15 cellular contexts compared by ENCODE assay signal in the genomic region with DNA sequence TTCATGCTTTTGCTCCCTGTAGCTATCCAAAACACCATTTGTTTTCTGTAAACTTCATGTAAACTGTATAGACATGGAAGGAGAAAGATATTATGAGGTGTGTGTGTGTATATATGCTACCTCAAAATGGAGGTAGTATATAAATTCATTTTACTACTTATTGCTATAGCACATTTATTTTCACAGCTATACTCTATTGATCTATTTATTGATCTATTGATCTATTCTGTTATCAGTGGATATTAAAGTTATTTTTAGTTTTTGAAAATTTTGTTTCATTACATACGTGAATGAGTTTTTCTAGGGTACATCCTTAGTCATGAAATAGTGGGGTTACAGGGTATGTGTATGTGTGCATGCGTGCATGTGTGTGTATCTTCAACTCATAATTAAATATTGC. TPM values are rescaled to one million over a fixed set of nuclear protein-coding genes. Genes with fewer than 3 reads are reported as not detected.
DNase-seq lines count a peak whose midpoint lies in the region; ATAC-seq and TF ChIP-seq lines count a peak whose summit lies in the region.
"Had no signal": no experiment of that assay in that cellular context is flagged by ENCODE, and none has a peak within 500 bp of the region (broad histone marks: within the 10 kb centered on the region; RNA-seq: fewer than 3 reads in every experiment).

No MANE protein-coding gene starts in this region.

- H3K27ac ChIP-seq in DND-41 (ENCODE audit: low read length) (no peak overlapping the region), urinary bladder (ENCODE audit: low read depth) (peak overlapping the region; percentile 41), hepatocyte (no peak overlapping the region)
- H3K27ac ChIP-seq: BLaER1 had no signal

- H2AFZ ChIP-seq in DND-41 (ENCODE audit: low read depth, low read length) (no peak overlapping the region), hepatocyte (no peak overlapping the region)

- no peak for ATAC-seq in DND-41 (ENCODE audit: insufficient read depth, low read depth)

- no peaks in the 10 kb centered on the region for H3K9me2 ChIP-seq in hepatocyte (replicated peaks; ENCODE audit: insufficient read depth)

- H3K4me1 ChIP-seq in DND-41 (ENCODE audit: insufficient read depth, low read length): peaks cover 36% of the 10 kb centered on the region
- H3K4me1 ChIP-seq in urinary bladder (ENCODE audit: insufficient read depth): no peaks in the 10 kb centered on the region
- peaks cover 7% of the 10 kb centered on the region for H3K4me1 ChIP-seq in hepatocyte (ENCODE audit: insufficient read depth)
- H3K4me1 ChIP-seq: Caco-2 had no signal

- H3K36me3 ChIP-seq in DND-41 (ENCODE audit: insufficient read depth, low read length): peaks cover 36% of the 10 kb centered on the region
- no peaks in the 10 kb centered on the region for H3K36me3 ChIP-seq in urinary bladder (ENCODE audit: insufficient read depth)
- H3K36me3 ChIP-seq in hepatocyte (replicated peaks; ENCODE audit: insufficient read depth, low read depth): no peaks in the 10 kb centered on the region

- H3K27ac Mint-ChIP-seq in activated CD4-positive, alpha-beta memory T cell treated with anti-CD3 and anti-CD28 coated beads for 36 hours: peak overlapping the region; percentile 23
- no peak overlapping the region for H3K27ac Mint-ChIP-seq in activated CD4-positive, alpha-beta memory T cell treated with anti-CD3 and anti-CD28 coated beads, Interleukin-2, amount 10 ng/mL, durations not matched to agents 7 days and 5 days
- H3K27ac Mint-ChIP-seq in activated T-helper 1 cell treated with anti-CD3 and anti-CD28 coated beads, Interleukin-12 subunit alpha, Interleukin-12 subunit beta, Interleukin-2, Interleukin-4 antibody, amounts not matched to agents 30 ng/mL and 10 ng/mL and 1 ng/mL, durations not matched to agents 14 hours and 24 hours and 36 hours: peak overlapping the region; percentile 71
- H3K27ac Mint-ChIP-seq: H9 had no signal

- no peaks in the 10 kb centered on the region for H3K9me3 Mint-ChIP-seq in activated CD4-positive, alpha-beta memory T cell treated with anti-CD3 and anti-CD28 coated beads for 36 hours
- no peaks in the 10 kb centered on the region for H3K9me3 Mint-ChIP-seq in activated CD4-positive, alpha-beta memory T cell treated with anti-CD3 and anti-CD28 coated beads, Interleukin-2, amount 10 ng/mL, durations not matched to agents 7 days and 5 days
- H3K9me3 Mint-ChIP-seq in activated T-helper 1 cell treated with anti-CD3 and anti-CD28 coated beads, Interleukin-12 subunit alpha, Interleukin-12 subunit beta, Interleukin-2, Interleukin-4 antibody, amounts not matched to agents 30 ng/mL and 10 ng/mL and 1 ng/mL, durations not matched to agents 14 hours and 24 hours and 36 hours: peaks cover 1% of the 10 kb centered on the region
- H3K9me3 Mint-ChIP-seq: CD8-positive, alpha-beta memory T cell had no signal

- no peak overlapping the region for H3K4me3 ChIP-seq in DND-41 (ENCODE audit: low read depth in 1 of 2, low read length in 2 of 2)
- no peak overlapping the region for H3K4me3 ChIP-seq in urinary bladder (ENCODE audit: low read depth, low read length)
- H3K4me3 ChIP-seq in hepatocyte: no peak overlapping the region
- H3K4me3 ChIP-seq: BLaER1 had no signal

- H3K27me3 ChIP-seq in DND-41 (ENCODE audit: insufficient read depth, low read length, poor library complexity) (no peaks in the 10 kb centered on the region), hepatocyte (no peaks in the 10 kb centered on the region)
- H3K27me3 ChIP-seq: BLaER1 had no signal

- H3K27me3 Mint-ChIP-seq in activated CD4-positive, alpha-beta memory T cell treated with anti-CD3 and anti-CD28 coated beads for 36 hours: no peaks in the 10 kb centered on the region
- no peaks in the 10 kb centered on the region for H3K27me3 Mint-ChIP-seq in activated CD4-positive, alpha-beta memory T cell treated with anti-CD3 and anti-CD28 coated beads, Interleukin-2, amount 10 ng/mL, durations not matched to agents 7 days and 5 days
- H3K27me3 Mint-ChIP-seq in activated T-helper 1 cell treated with anti-CD3 and anti-CD28 coated beads, Interleukin-12 subunit alpha, Interleukin-12 subunit beta, Interleukin-2, Interleukin-4 antibody, amounts not matched to agents 30 ng/mL and 10 ng/mL and 1 ng/mL, durations not matched to agents 14 hours and 24 hours and 36 hours (ENCODE audit: insufficient read depth): no peaks in the 10 kb centered on the region
- H3K27me3 Mint-ChIP-seq: CD8-positive, alpha-beta memory T cell had no signal

- DNase-seq in activated CD4-positive, alpha-beta memory T cell treated with anti-CD3 and anti-CD28 coated beads for 36 hours: no peak
- DNase-seq in activated CD4-positive, alpha-beta memory T cell treated with anti-CD3 and anti-CD28 coated beads, Interleukin-2, amount 10 ng/mL, durations not matched to agents 7 days and 5 days: no peak
- DNase-seq in DND-41 (no peak), cerebellar nuclear complex (lab: John Stamatoyannopoulos, UW) (no peak), hepatocyte (ENCODE audit: low spot score) (no peak)
- no peak for DNase-seq in activated T-helper 1 cell treated with anti-CD3 and anti-CD28 coated beads, Interleukin-12 subunit alpha, Interleukin-12 subunit beta, Interleukin-2, Interleukin-4 antibody, amounts not matched to agents 30 ng/mL and 10 ng/mL and 1 ng/mL, durations not matched to agents 14 hours and 24 hours and 36 hours (ENCODE audit: low spot score)
- DNase-seq: 8988T; AML-193; Caco-2; CD8-positive, alpha-beta memory T cell; GF-D8; GOT3; H9 had no signal

- CTCF ChIA-PET in activated CD4-positive, alpha-beta memory T cell treated with anti-CD3 and anti-CD28 coated beads for 36 hours (lab: Charles Lee): interaction anchor here (1.4 to 1.5 kb wide), 2 partner anchors 16 to 97 kb away, joined by 5 to 6 read pairs; a partner anchor contains a TSS
- CTCF ChIA-PET in activated CD4-positive, alpha-beta memory T cell treated with anti-CD3 and anti-CD28 coated beads, Interleukin-2, amount 10 ng/mL, durations not matched to agents 7 days and 5 days (lab: Charles Lee): interaction anchor here (0.6 kb wide), 1 partner anchor 162 kb away, joined by 4 read pairs; no protein-coding TSS in a partner anchor

- H3K79me2 ChIP-seq in DND-41 (ENCODE audit: insufficient read depth, low read length): peaks cover 100% of the 10 kb centered on the region
- peaks cover 100% of the 10 kb centered on the region for H3K79me2 ChIP-seq in hepatocyte

- H3K9ac ChIP-seq in DND-41 (ENCODE audit: low read depth, low read length): no peak overlapping the region
- H3K9ac ChIP-seq: BLaER1 had no signal

- H3K4me1 Mint-ChIP-seq in activated CD4-positive, alpha-beta memory T cell treated with anti-CD3 and anti-CD28 coated beads for 36 hours (ENCODE audit: low read depth): peaks cover 49% of the 10 kb centered on the region
- peaks cover 41% of the 10 kb centered on the region for H3K4me1 Mint-ChIP-seq in activated CD4-positive, alpha-beta memory T cell treated with anti-CD3 and anti-CD28 coated beads, Interleukin-2, amount 10 ng/mL, durations not matched to agents 7 days and 5 days
- H3K4me1 Mint-ChIP-seq in activated T-helper 1 cell treated with anti-CD3 and anti-CD28 coated beads, Interleukin-12 subunit alpha, Interleukin-12 subunit beta, Interleukin-2, Interleukin-4 antibody, amounts not matched to agents 30 ng/mL and 10 ng/mL and 1 ng/mL, durations not matched to agents 14 hours and 24 hours and 36 hours (ENCODE audit: low read depth): peaks cover 66% of the 10 kb centered on the region

- peaks cover 1% of the 10 kb centered on the region for H3K36me3 Mint-ChIP-seq in activated CD4-positive, alpha-beta memory T cell treated with anti-CD3 and anti-CD28 coated beads for 36 hours
- peaks cover under 1% of the 10 kb centered on the region for H3K36me3 Mint-ChIP-seq in activated CD4-positive, alpha-beta memory T cell treated with anti-CD3 and anti-CD28 coated beads, Interleukin-2, amount 10 ng/mL, durations not matched to agents 7 days and 5 days (ENCODE audit: low read depth)
- peaks cover 22% of the 10 kb centered on the region for H3K36me3 Mint-ChIP-seq in activated T-helper 1 cell treated with anti-CD3 and anti-CD28 coated beads, Interleukin-12 subunit alpha, Interleukin-12 subunit beta, Interleukin-2, Interleukin-4 antibody, amounts not matched to agents 30 ng/mL and 10 ng/mL and 1 ng/mL, durations not matched to agents 14 hours and 24 hours and 36 hours (ENCODE audit: low read depth)

- H3K4me2 ChIP-seq in DND-41 (ENCODE audit: insufficient read depth, low read length) (0 out of 2 replicates have a peak overlapping the region, but pooled peaks have one; percentile 0), hepatocyte (no peak overlapping the region)
- H3K4me2 ChIP-seq: BLaER1 had no signal

- H3K9me3 ChIP-seq in DND-41 (ENCODE audit: insufficient read depth, low read length, severe bottlenecking): peaks cover under 1% of the 10 kb centered on the region
- no peaks in the 10 kb centered on the region for H3K9me3 ChIP-seq in hepatocyte (ENCODE audit: low read depth)
- H3K9me3 ChIP-seq: Caco-2 had no signal

- H4K20me1 ChIP-seq in DND-41 (ENCODE audit: insufficient read depth, low read length) (peaks cover 58% of the 10 kb centered on the region), hepatocyte (ENCODE audit: insufficient read depth, poor library complexity, severe bottlenecking) (peaks cover 20% of the 10 kb centered on the region)

- TF ChIP-seq CTCF in DND-41 (IDR thresholded peaks at IDR 0.05; ENCODE audit: borderline replicate concordance, extremely low read depth, low read length, poor library complexity, severe bottlenecking) (no peak), hepatocyte (IDR thresholded peaks at IDR 0.05; ENCODE audit: poor library complexity) (no peak)

- H3K4me3 Mint-ChIP-seq in activated CD4-positive, alpha-beta memory T cell treated with anti-CD3 and anti-CD28 coated beads for 36 hours: no peak overlapping the region
- no peak overlapping the region for H3K4me3 Mint-ChIP-seq in activated CD4-positive, alpha-beta memory T cell treated with anti-CD3 and anti-CD28 coated beads, Interleukin-2, amount 10 ng/mL, durations not matched to agents 7 days and 5 days
- no peak overlapping the region for H3K4me3 Mint-ChIP-seq in activated T-helper 1 cell treated with anti-CD3 and anti-CD28 coated beads, Interleukin-12 subunit alpha, Interleukin-12 subunit beta, Interleukin-2, Interleukin-4 antibody, amounts not matched to agents 30 ng/mL and 10 ng/mL and 1 ng/mL, durations not matched to agents 14 hours and 24 hours and 36 hours
- H3K4me3 Mint-ChIP-seq: CD8-positive, alpha-beta memory T cell; H9 had no signal

- intact Hi-C loops in activated CD4-positive, alpha-beta memory T cell treated with anti-CD3 and anti-CD28 coated beads for 36 hours (cut with micrococcal nuclease): loop anchor here (5.0 kb wide), 2 partner anchors 48 to 77 kb away; no protein-coding TSS in a partner anchor
- intact Hi-C loops in activated T-helper 1 cell treated with anti-CD3 and anti-CD28 coated beads, Interleukin-12 subunit alpha, Interleukin-12 subunit beta, Interleukin-2, Interleukin-4 antibody, amounts not matched to agents 30 ng/mL and 10 ng/mL and 1 ng/mL, durations not matched to agents 14 hours and 24 hours and 36 hours (cut with micrococcal nuclease): no loop called here

- POLR2A ChIA-PET in activated CD4-positive, alpha-beta memory T cell treated with anti-CD3 and anti-CD28 coated beads for 36 hours (lab: Charles Lee): no interaction called here
- POLR2A ChIA-PET in activated CD4-positive, alpha-beta memory T cell treated with anti-CD3 and anti-CD28 coated beads, Interleukin-2, amount 10 ng/mL, durations not matched to agents 7 days and 5 days (lab: Charles Lee): no interaction called here

- 96% methylated on average over 2 of the region's 2 CpGs for WGBS in urinary bladder
- 99% methylated on average over 2 of the region's 2 CpGs for WGBS in hepatocyte (ENCODE audit: low lambda C conversion rate, missing lambda C conversion rate)

RNA-seq across cellular contexts. Expression of a gene that starts 15.5 kb away (rescaled TPM):
- 10 to 100 TPM; 40.9 to 45.6 TPM for total RNA-seq in activated CD4-positive, alpha-beta memory T cell treated with anti-CD3 and anti-CD28 coated beads for 36 hours
- 10 to 100 TPM; 22.7 to 25.3 TPM for total RNA-seq in activated CD4-positive, alpha-beta memory T cell treated with anti-CD3 and anti-CD28 coated beads, Interleukin-2, amount 10 ng/mL, durations not matched to agents 7 days and 5 days
- total RNA-seq in activated T-helper 1 cell treated with anti-CD3 and anti-CD28 coated beads, Interleukin-12 subunit alpha, Interleukin-12 subunit beta, Interleukin-2, Interleukin-4 antibody, amounts not matched to agents 30 ng/mL and 10 ng/mL and 1 ng/mL, durations not matched to agents 14 hours and 24 hours and 36 hours: 51.2 and 52.2 TPM in 2 replicates
- total RNA-seq in urinary bladder (13.4 TPM), hepatocyte (23.0 and 26.0 TPM in 2 replicates)
- polyA plus RNA-seq in urinary bladder (22.0 TPM), hepatocyte (46.5 and 47.8 TPM in 2 replicates)

RNA-seq across cellular contexts. Expression of a gene that starts 29.4 kb away (rescaled TPM):
- 10 to 100 TPM; 63.5 to 65.7 TPM for total RNA-seq in activated CD4-positive, alpha-beta memory T cell treated with anti-CD3 and anti-CD28 coated beads for 36 hours
- total RNA-seq in activated CD4-positive, alpha-beta memory T cell treated with anti-CD3 and anti-CD28 coated beads, Interleukin-2, amount 10 ng/mL, durations not matched to agents 7 days and 5 days: 10 to 100 TPM; 67.1 to 72.3 TPM
- total RNA-seq in activated T-helper 1 cell treated with anti-CD3 and anti-CD28 coated beads, Interleukin-12 subunit alpha, Interleukin-12 subunit beta, Interleukin-2, Interleukin-4 antibody, amounts not matched to agents 30 ng/mL and 10 ng/mL and 1 ng/mL, durations not matched to agents 14 hours and 24 hours and 36 hours: 85.9 and 95.3 TPM in 2 replicates
- total RNA-seq in urinary bladder (28.7 TPM), hepatocyte (35.7 and 41.9 TPM in 2 replicates)
- polyA plus RNA-seq in urinary bladder (22.1 TPM), hepatocyte (32.8 and 39.3 TPM in 2 replicates)
